ENCODE assay signal across 1 cellular context in the genomic region with DNA sequence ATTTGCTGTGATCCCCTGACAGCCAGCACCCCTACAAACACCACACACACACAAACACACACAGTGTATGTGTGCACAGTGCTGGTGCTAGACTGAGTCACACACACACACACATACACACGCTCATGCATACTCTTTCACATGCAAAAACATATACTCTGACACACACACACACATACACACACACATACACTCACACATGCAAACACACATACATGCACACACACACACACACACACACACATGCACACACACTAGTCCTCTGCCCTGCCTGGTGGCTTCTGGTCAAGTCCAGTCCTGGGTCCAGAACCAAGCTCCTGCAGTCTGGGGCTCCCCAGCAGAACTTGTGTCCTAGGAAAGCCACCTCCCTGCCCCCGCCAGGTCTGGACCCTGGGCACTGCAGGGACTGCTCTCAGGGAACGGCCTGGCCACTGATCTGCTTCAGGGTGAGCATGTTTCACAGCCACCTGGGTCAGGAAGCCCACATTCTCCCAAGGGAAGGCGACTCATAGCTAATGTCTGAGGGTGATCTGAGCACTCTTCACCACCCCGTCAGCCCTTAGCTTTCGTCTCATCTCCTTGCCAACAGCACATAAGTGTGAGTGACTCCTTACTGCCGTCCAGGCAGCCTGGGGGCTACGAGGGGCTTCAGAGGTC.
TF ChIP-seq lines count a peak whose summit lies in the region.

No MANE protein-coding gene starts in this region.

TF ChIP-seq in H1, 55 proteins besides CTCF, POLR2A, EP300 and RAD21 (continued from another document):
- no peak for TF ChIP-seq CHD2 (IDR thresholded peaks at IDR 0.05; ENCODE audit: low read length)
- no peak for TF ChIP-seq SP2 (IDR thresholded peaks at IDR 0.05; ENCODE audit: low read length)
- no peak for TF ChIP-seq MAFK (IDR thresholded peaks at IDR 0.05; ENCODE audit: low read depth, low read length)
- no peak for TF ChIP-seq SP4 (IDR thresholded peaks at IDR 0.05; ENCODE audit: low read length)
- TF ChIP-seq POU5F1 (IDR thresholded peaks at IDR 0.05; ENCODE audit: low read depth, low read length): no peak
- TF ChIP-seq, protein P1, sequence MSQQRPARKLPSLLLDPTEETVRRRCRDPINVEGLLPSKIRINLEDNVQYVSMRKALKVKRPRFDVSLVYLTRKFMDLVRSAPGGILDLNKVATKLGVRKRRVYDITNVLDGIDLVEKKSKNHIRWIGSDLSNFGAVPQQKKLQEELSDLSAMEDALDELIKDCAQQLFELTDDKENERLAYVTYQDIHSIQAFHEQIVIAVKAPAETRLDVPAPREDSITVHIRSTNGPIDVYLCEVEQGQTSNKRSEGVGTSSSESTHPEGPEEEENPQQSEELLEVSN (IDR thresholded peaks at IDR 0.05): no peak
TF ChIP-seq in H1: peak in this region for 0.
